1 cellular context compared by ENCODE assay signal in genomic region chr3:156605686-156606605, GRCh38.
TF ChIP-seq lines count a peak whose summit lies in the region.

No MANE protein-coding gene starts in this region.

TF ChIP-seq in K562, 482 proteins besides CTCF, POLR2A, EP300 and RAD21 (continued from another document and continues in another):
- TF ChIP-seq ZBTB40 (IDR thresholded peaks at IDR 0.05) (no peak), ZBTB40 (CRISPR knock-in tag; IDR thresholded peaks at IDR 0.05) (no peak), ZNF707 (CRISPR knock-in tag; conservative IDR thresholded peaks at IDR 0.05) (no peak), CBX5 (IDR thresholded peaks at IDR 0.05; ENCODE audit: borderline replicate concordance, low read depth) (no peak), EZH2 (IDR thresholded peaks at IDR 0.05; ENCODE audit: borderline replicate concordance, low read depth, low read length) (no peak), ZNF408 (CRISPR knock-in tag; IDR thresholded peaks at IDR 0.05; ENCODE audit: low read depth) (no peak), ELK1 (CRISPR knock-in tag; IDR thresholded peaks at IDR 0.05) (no peak), BRD9 (IDR thresholded peaks at IDR 0.05; ENCODE audit: low read depth, partially characterized antibody) (no peak), ZNF764 (CRISPR knock-in tag; IDR thresholded peaks at IDR 0.05; ENCODE audit: low read depth) (no peak), ZNF239 (CRISPR knock-in tag; IDR thresholded peaks at IDR 0.05) (no peak), ZNF316 (IDR thresholded peaks at IDR 0.05) (peak; percentile 94), FOXA3 (CRISPR knock-in tag; conservative IDR thresholded peaks at IDR 0.05 in 1 of 2, IDR thresholded peaks at IDR 0.05 in 1 of 2) (no peak), MIER1 (IDR thresholded peaks at IDR 0.05; ENCODE audit: low read depth) (no peak), C11orf30 (IDR thresholded peaks at IDR 0.05; ENCODE audit: low read depth) (peak; percentile 91), ZBTB33 (CRISPR knock-in tag; IDR thresholded peaks at IDR 0.05) (no peak), ZNF3 (CRISPR knock-in tag; IDR thresholded peaks at IDR 0.05) (no peak), MTA1 (IDR thresholded peaks at IDR 0.05; ENCODE audit: borderline replicate concordance) (no peak), RBM22 (IDR thresholded peaks at IDR 0.05; ENCODE audit: low read depth, low read length, poor library complexity, severe bottlenecking) (no peak), ZNF644 (tag; IDR thresholded peaks at IDR 0.05; ENCODE audit: low read depth) (no peak; the same call in 1 of the 2 replicates), HNRNPH1 (optimal IDR thresholded peaks at IDR 0.05; ENCODE audit: low read depth, low read length) (no peak), HDAC6 (IDR thresholded peaks at IDR 0.05; ENCODE audit: low read depth, low read length) (no peak), HIVEP1 (CRISPR knock-in tag; IDR thresholded peaks at IDR 0.05) (no peak), CBX3 (IDR thresholded peaks at IDR 0.05; ENCODE audit: borderline replicate concordance in 1 of 2, low read length in 2 of 2) (0 out of 3 replicates have a peak, but pooled peaks of 1 of the 2 experiments have one; percentile 70), GTF3C2 (IDR thresholded peaks at IDR 0.05; ENCODE audit: borderline replicate concordance, extremely low read depth, insufficient read length) (no peak), HNRNPLL (IDR thresholded peaks at IDR 0.05; ENCODE audit: low read depth, low read length, poor library complexity, severe bottlenecking) (no peak), RBM34 (IDR thresholded peaks at IDR 0.05; ENCODE audit: borderline replicate concordance, insufficient read depth, low read length) (no peak), CBX1 (IDR thresholded peaks at IDR 0.05; ENCODE audit: low read depth) (no peak), MTA2 (IDR thresholded peaks at IDR 0.05; ENCODE audit: low read depth) (no peak), KDM5B (IDR thresholded peaks at IDR 0.05; ENCODE audit: insufficient replicate concordance, low read depth, low read length) (peak; percentile 87), HNRNPUL1 (IDR thresholded peaks at IDR 0.05; ENCODE audit: low read length) (no peak), HDAC2 (IDR thresholded peaks at IDR 0.05) (no peak; the same call in 1 of the 2 replicates), TBL1XR1 (IDR thresholded peaks at IDR 0.05; ENCODE audit: low read length in 2 of 2) (no peak; a peak in 1 of 4 replicates), JUN (IDR thresholded peaks at IDR 0.05; ENCODE audit: borderline replicate concordance, low read depth, low read length) (0 out of 2 replicates have a peak, but pooled peaks have one; percentile 36), JUN (CRISPR knock-in tag; IDR thresholded peaks at IDR 0.05; ENCODE audit: borderline replicate concordance) (no peak), ZNF23 (CRISPR knock-in tag; IDR thresholded peaks at IDR 0.05) (no peak), GTF2B (IDR thresholded peaks at IDR 0.05; ENCODE audit: extremely low read depth, insufficient read length) (no peak), ERF (CRISPR knock-in tag; IDR thresholded peaks at IDR 0.05) (0 out of 2 replicates have a peak, but pooled peaks have one; percentile 44)
- TF ChIP-seq, protein P1, sequence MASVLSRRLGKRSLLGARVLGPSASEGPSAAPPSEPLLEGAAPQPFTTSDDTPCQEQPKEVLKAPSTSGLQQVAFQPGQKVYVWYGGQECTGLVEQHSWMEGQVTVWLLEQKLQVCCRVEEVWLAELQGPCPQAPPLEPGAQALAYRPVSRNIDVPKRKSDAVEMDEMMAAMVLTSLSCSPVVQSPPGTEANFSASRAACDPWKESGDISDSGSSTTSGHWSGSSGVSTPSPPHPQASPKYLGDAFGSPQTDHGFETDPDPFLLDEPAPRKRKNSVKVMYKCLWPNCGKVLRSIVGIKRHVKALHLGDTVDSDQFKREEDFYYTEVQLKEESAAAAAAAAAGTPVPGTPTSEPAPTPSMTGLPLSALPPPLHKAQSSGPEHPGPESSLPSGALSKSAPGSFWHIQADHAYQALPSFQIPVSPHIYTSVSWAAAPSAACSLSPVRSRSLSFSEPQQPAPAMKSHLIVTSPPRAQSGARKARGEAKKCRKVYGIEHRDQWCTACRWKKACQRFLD (CRISPR knock-in tag; IDR thresholded peaks at IDR 0.05): no peak
- TF ChIP-seq, protein P2, sequence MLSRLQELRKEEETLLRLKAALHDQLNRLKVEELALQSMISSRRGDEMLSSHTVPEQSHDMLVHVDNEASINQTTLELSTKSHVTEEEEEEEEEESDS (CRISPR knock-in tag; IDR thresholded peaks at IDR 0.05): no peak
- TF ChIP-seq, protein P3, sequence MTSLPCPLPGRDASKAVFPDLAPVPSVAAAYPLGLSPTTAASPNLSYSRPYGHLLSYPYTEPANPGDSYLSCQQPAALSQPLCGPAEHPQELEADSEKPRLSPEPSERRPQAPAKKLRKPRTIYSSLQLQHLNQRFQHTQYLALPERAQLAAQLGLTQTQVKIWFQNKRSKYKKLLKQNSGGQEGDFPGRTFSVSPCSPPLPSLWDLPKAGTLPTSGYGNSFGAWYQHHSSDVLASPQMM (CRISPR knock-in tag; IDR thresholded peaks at IDR 0.05): no peak
- TF ChIP-seq, protein P4, sequence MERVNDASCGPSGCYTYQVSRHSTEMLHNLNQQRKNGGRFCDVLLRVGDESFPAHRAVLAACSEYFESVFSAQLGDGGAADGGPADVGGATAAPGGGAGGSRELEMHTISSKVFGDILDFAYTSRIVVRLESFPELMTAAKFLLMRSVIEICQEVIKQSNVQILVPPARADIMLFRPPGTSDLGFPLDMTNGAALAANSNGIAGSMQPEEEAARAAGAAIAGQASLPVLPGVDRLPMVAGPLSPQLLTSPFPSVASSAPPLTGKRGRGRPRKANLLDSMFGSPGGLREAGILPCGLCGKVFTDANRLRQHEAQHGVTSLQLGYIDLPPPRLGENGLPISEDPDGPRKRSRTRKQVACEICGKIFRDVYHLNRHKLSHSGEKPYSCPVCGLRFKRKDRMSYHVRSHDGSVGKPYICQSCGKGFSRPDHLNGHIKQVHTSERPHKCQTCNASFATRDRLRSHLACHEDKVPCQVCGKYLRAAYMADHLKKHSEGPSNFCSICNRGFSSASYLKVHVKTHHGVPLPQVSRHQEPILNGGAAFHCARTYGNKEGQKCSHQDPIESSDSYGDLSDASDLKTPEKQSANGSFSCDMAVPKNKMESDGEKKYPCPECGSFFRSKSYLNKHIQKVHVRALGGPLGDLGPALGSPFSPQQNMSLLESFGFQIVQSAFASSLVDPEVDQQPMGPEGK (CRISPR knock-in tag; IDR thresholded peaks at IDR 0.05; ENCODE audit: borderline replicate concordance): no peak
- TF ChIP-seq, protein P5, sequence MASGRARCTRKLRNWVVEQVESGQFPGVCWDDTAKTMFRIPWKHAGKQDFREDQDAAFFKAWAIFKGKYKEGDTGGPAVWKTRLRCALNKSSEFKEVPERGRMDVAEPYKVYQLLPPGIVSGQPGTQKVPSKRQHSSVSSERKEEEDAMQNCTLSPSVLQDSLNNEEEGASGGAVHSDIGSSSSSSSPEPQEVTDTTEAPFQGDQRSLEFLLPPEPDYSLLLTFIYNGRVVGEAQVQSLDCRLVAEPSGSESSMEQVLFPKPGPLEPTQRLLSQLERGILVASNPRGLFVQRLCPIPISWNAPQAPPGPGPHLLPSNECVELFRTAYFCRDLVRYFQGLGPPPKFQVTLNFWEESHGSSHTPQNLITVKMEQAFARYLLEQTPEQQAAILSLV (tag; IDR thresholded peaks at IDR 0.05): no peak
